Comparison of ENCODE assay signal across 8 cellular contexts in genomic region chr3:54853573-54854404, GRCh38.
DNase-seq lines count a peak whose midpoint lies in the region; ATAC-seq and TF ChIP-seq lines count a peak whose summit lies in the region.

No MANE protein-coding gene starts in this region.

- no peak overlapping the region for H3K4me3 ChIP-seq in AG09309 (ENCODE audit: control insufficient read depth, low read depth, low read length)

- ATAC-seq in GM18858 (IDR thresholded peaks at IDR 0.05; ENCODE audit: unreplicated experiment) (peak; percentile 53), HG03520 (IDR thresholded peaks at IDR 0.05; ENCODE audit: unreplicated experiment) (peak; percentile 64), HG03108 (IDR thresholded peaks at IDR 0.05; ENCODE audit: unreplicated experiment) (no peak)

- intact Hi-C loops in activated T-helper 2 cell treated with anti-CD3 and anti-CD28 coated beads, Interferon-gamma antibody, Interleukin-2, Interleukin-4, amounts not matched to agents 10 μg/mL and 5 μg/mL and 100 μg/mL, durations not matched to agents 14 hours and 24 hours and 36 hours (cut with micrococcal nuclease) = loop anchor here (10.0 kb wide), 1 partner anchor 331 kb away; no protein-coding TSS in a partner anchor

- H3K36me3 Mint-ChIP-seq in activated T-helper 2 cell treated with anti-CD3 and anti-CD28 coated beads, Interferon-gamma antibody, Interleukin-2, Interleukin-4, amounts not matched to agents 10 μg/mL and 5 μg/mL and 100 μg/mL, durations not matched to agents 14 hours and 24 hours and 36 hours (ENCODE audit: low read depth) = no peaks in the 10 kb centered on the region
- H3K36me3 Mint-ChIP-seq in glutamatergic neuron (ENCODE audit: unreplicated experiment) = no peaks in the 10 kb centered on the region

- H3K4me1 Mint-ChIP-seq in activated T-helper 2 cell treated with anti-CD3 and anti-CD28 coated beads, Interferon-gamma antibody, Interleukin-2, Interleukin-4, amounts not matched to agents 10 μg/mL and 5 μg/mL and 100 μg/mL, durations not matched to agents 14 hours and 24 hours and 36 hours (ENCODE audit: low read depth) = no peaks in the 10 kb centered on the region
- H3K4me1 Mint-ChIP-seq in glutamatergic neuron (ENCODE audit: low read depth, unreplicated experiment) = peaks cover 7% of the 10 kb centered on the region

- no peak overlapping the region for H3K4me3 Mint-ChIP-seq in activated T-helper 2 cell treated with anti-CD3 and anti-CD28 coated beads, Interferon-gamma antibody, Interleukin-2, Interleukin-4, amounts not matched to agents 10 μg/mL and 5 μg/mL and 100 μg/mL, durations not matched to agents 14 hours and 24 hours and 36 hours (ENCODE audit: low read depth)
- H3K4me3 Mint-ChIP-seq in glutamatergic neuron (ENCODE audit: unreplicated experiment) = no peak overlapping the region

- TF ChIP-seq CTCF in AG09309 (IDR thresholded peaks at IDR 0.05; ENCODE audit: control insufficient read depth, insufficient read depth, low read depth, low read length, missing control alignments) (peak; percentile 90), glutamatergic neuron (IDR thresholded peaks at IDR 0.05; ENCODE audit: partially characterized antibody, unreplicated experiment) (peak; percentile 91)

- no peaks in the 10 kb centered on the region for H3K9me3 Mint-ChIP-seq in activated T-helper 2 cell treated with anti-CD3 and anti-CD28 coated beads, Interferon-gamma antibody, Interleukin-2, Interleukin-4, amounts not matched to agents 10 μg/mL and 5 μg/mL and 100 μg/mL, durations not matched to agents 14 hours and 24 hours and 36 hours
- peaks cover 2% of the 10 kb centered on the region for H3K9me3 Mint-ChIP-seq in glutamatergic neuron (ENCODE audit: unreplicated experiment)

- H3K27ac Mint-ChIP-seq in activated T-helper 2 cell treated with anti-CD3 and anti-CD28 coated beads, Interferon-gamma antibody, Interleukin-2, Interleukin-4, amounts not matched to agents 10 μg/mL and 5 μg/mL and 100 μg/mL, durations not matched to agents 14 hours and 24 hours and 36 hours = no peak overlapping the region
- no peak overlapping the region for H3K27ac Mint-ChIP-seq in glutamatergic neuron (ENCODE audit: unreplicated experiment)

- H3K27me3 Mint-ChIP-seq in activated T-helper 2 cell treated with anti-CD3 and anti-CD28 coated beads, Interferon-gamma antibody, Interleukin-2, Interleukin-4, amounts not matched to agents 10 μg/mL and 5 μg/mL and 100 μg/mL, durations not matched to agents 14 hours and 24 hours and 36 hours (ENCODE audit: low read depth) = no peaks in the 10 kb centered on the region
- no peaks in the 10 kb centered on the region for H3K27me3 Mint-ChIP-seq in glutamatergic neuron (ENCODE audit: unreplicated experiment)

- DNase-seq in AG09309 (ENCODE audit: low read depth) (no peak), NOMO-1 treated with DMSO at 0.1 percent for 48 hours (lab: John Stamatoyannopoulos, UW; ENCODE audit: unreplicated experiment) (peak; percentile 50), glutamatergic neuron (peak; percentile 89), pons (ENCODE audit: low spot score) (peak; percentile 60)
- DNase-seq in activated T-helper 2 cell treated with anti-CD3 and anti-CD28 coated beads, Interferon-gamma antibody, Interleukin-2, Interleukin-4, amounts not matched to agents 10 μg/mL and 5 μg/mL and 100 μg/mL, durations not matched to agents 14 hours and 24 hours and 36 hours (ENCODE audit: low spot score) = peak; percentile 10
